Comparison of ENCODE assay signal across 22 cellular contexts in genomic region chr5:69086206-69086605, GRCh38. TPM values are rescaled to one million over a fixed set of nuclear protein-coding genes. Genes with fewer than 3 reads are reported as not detected.
DNase-seq lines count a peak whose midpoint lies in the region; ATAC-seq, FAIRE-seq and TF ChIP-seq lines count a peak whose summit lies in the region.
"Had no signal": no experiment of that assay in that cellular context is flagged by ENCODE, and none has a peak within 500 bp of the region (broad histone marks: within the 10 kb centered on the region; RNA-seq: fewer than 3 reads in every experiment).

No MANE protein-coding gene starts in this region.

- H3K9ac ChIP-seq in astrocyte (ENCODE audit: low read length): no peak overlapping the region
- H3K9ac ChIP-seq: BLaER1 had no signal

- peak; percentile 8 for DNase-seq in activated CD8-positive, alpha-beta memory T cell treated with anti-CD3 and anti-CD28 coated beads, Interleukin-2, amount 10 ng/mL, durations not matched to agents 7 days and 5 days
- DNase-seq in activated CD8-positive, alpha-beta memory T cell treated with anti-CD3 and anti-CD28 coated beads, Interleukin-2, amount 50 U/mL, for 4 hours: no peak
- DNase-seq in heart left ventricle (no peak), right atrium auricular region (ENCODE audit: low spot score) (no peak), astrocyte (ENCODE audit: low read depth) (no peak)
- no peak for DNase-seq in stimulated activated CD4-positive, alpha-beta T cell treated with anti-CD3 and anti-CD28 coated beads, Interleukin-15, amount 100 ng/mL, for 24 hours
- DNase-seq: Caco-2; CD4-positive, CD25-positive, alpha-beta regulatory T cell; CD8-positive, alpha-beta T cell; DMS153; DND-41; GOT3; HFFc6 had no signal

- intact Hi-C loops in heart left ventricle (cut with DNase I): no loop called here

- no peaks in the 10 kb centered on the region for H4K20me1 ChIP-seq in astrocyte (ENCODE audit: insufficient read depth, low read length)
- H4K20me1 ChIP-seq: BLaER1 had no signal

- H3K9me3 ChIP-seq in heart left ventricle (no peaks in the 10 kb centered on the region), right atrium auricular region (no peaks in the 10 kb centered on the region), astrocyte (ENCODE audit: insufficient read depth, low read depth, low read length) (no peaks in the 10 kb centered on the region)
- H3K9me3 ChIP-seq: BLaER1, Caco-2, HAP-1 had no signal

- no peak overlapping the region for H3K4me2 ChIP-seq in astrocyte (ENCODE audit: low read length)
- H3K4me2 ChIP-seq: BLaER1 had no signal

- no peaks in the 10 kb centered on the region for H3K79me2 ChIP-seq in astrocyte (ENCODE audit: insufficient read depth, low read length)

- no peak overlapping the region for H3K4me3 Mint-ChIP-seq in activated CD8-positive, alpha-beta memory T cell treated with anti-CD3 and anti-CD28 coated beads, Interleukin-2, amount 10 ng/mL, durations not matched to agents 7 days and 5 days
- no peak overlapping the region for H3K4me3 Mint-ChIP-seq in astrocyte (ENCODE audit: unreplicated experiment)
- H3K4me3 Mint-ChIP-seq: B cell; CD4-positive, CD25-positive, alpha-beta regulatory T cell; CD8-positive, alpha-beta T cell; HFFc6 had no signal

- H3K27me3 ChIP-seq in heart left ventricle: no peaks in the 10 kb centered on the region
- no peaks in the 10 kb centered on the region for H3K27me3 ChIP-seq in right atrium auricular region
- H3K27me3 ChIP-seq in astrocyte (ENCODE audit: insufficient read depth, low read length): no peaks in the 10 kb centered on the region
- H3K27me3 ChIP-seq: BLaER1 had no signal

- no peak overlapping the region for H3K4me3 ChIP-seq in heart left ventricle
- no peak overlapping the region for H3K4me3 ChIP-seq in right atrium auricular region
- no peak overlapping the region for H3K4me3 ChIP-seq in astrocyte (ENCODE audit: insufficient read depth, low read depth, low read length)
- H3K4me3 ChIP-seq: BLaER1, HAP-1 had no signal

- WGBS in heart left ventricle, 4 donors: 73 to 78% (median 76%) methylated on average over 5 of the region's 5 CpGs

- H3K27ac Mint-ChIP-seq in activated CD8-positive, alpha-beta memory T cell treated with anti-CD3 and anti-CD28 coated beads, Interleukin-2, amount 10 ng/mL, durations not matched to agents 7 days and 5 days: no peak overlapping the region
- peak overlapping the region; percentile 34 for H3K27ac Mint-ChIP-seq in astrocyte (ENCODE audit: unreplicated experiment)
- H3K27ac Mint-ChIP-seq: B cell; CD4-positive, CD25-positive, alpha-beta regulatory T cell; CD8-positive, alpha-beta T cell; HFFc6 had no signal

- peaks cover 0 to 6% (median 0%) of the 10 kb centered on the region in 12 donors for H3K4me1 ChIP-seq in heart left ventricle
- peaks cover 0 to 6% of the 10 kb centered on the region in 2 donors for H3K4me1 ChIP-seq in right atrium auricular region
- no peaks in the 10 kb centered on the region for H3K4me1 ChIP-seq in astrocyte (ENCODE audit: insufficient read depth, low read length)

- peaks cover 3% of the 10 kb centered on the region for H3K36me3 Mint-ChIP-seq in activated CD8-positive, alpha-beta memory T cell treated with anti-CD3 and anti-CD28 coated beads, Interleukin-2, amount 10 ng/mL, durations not matched to agents 7 days and 5 days
- H3K36me3 Mint-ChIP-seq in astrocyte (ENCODE audit: low read depth, unreplicated experiment): no peaks in the 10 kb centered on the region
- H3K36me3 Mint-ChIP-seq: CD4-positive, CD25-positive, alpha-beta regulatory T cell; CD8-positive, alpha-beta T cell had no signal

- FAIRE-seq in astrocyte (lab: Jason Lieb, UNC): no peak
- FAIRE-seq: A204.1, G401.6, GM12892, H54 had no signal

- H3K36me3 ChIP-seq in heart left ventricle (no peaks in the 10 kb centered on the region), right atrium auricular region (no peaks in the 10 kb centered on the region), astrocyte (ENCODE audit: insufficient read depth, low read length) (no peaks in the 10 kb centered on the region)
- H3K36me3 ChIP-seq: BLaER1, HAP-1 had no signal

- H3K9me3 Mint-ChIP-seq in activated CD8-positive, alpha-beta memory T cell treated with anti-CD3 and anti-CD28 coated beads, Interleukin-2, amount 10 ng/mL, durations not matched to agents 7 days and 5 days (ENCODE audit: low read depth): no peaks in the 10 kb centered on the region
- peaks cover 2% of the 10 kb centered on the region for H3K9me3 Mint-ChIP-seq in astrocyte (ENCODE audit: unreplicated experiment)
- H3K9me3 Mint-ChIP-seq: CD4-positive, CD25-positive, alpha-beta regulatory T cell; CD8-positive, alpha-beta T cell; HFFc6 had no signal

- TF ChIP-seq POLR2A in heart left ventricle (IDR thresholded peaks at IDR 0.05): no peak

- H3K27ac ChIP-seq in heart left ventricle (peak overlapping the region in 1 of 12 donors; percentile 4), right atrium auricular region (peak overlapping the region in 1 of 2 donors; percentile 61), astrocyte (ENCODE audit: low read depth, low read length) (no peak overlapping the region)
- H3K27ac ChIP-seq: 22Rv1, BLaER1, C4-2B had no signal

- CTCF ChIA-PET in activated CD8-positive, alpha-beta memory T cell treated with anti-CD3 and anti-CD28 coated beads, Interleukin-2, amount 10 ng/mL, durations not matched to agents 7 days and 5 days (lab: Charles Lee): interaction anchor here (3.5 kb wide), 1 partner anchor 43 kb away, joined by 9 read pairs; no protein-coding TSS in a partner anchor

- no peak for ATAC-seq in activated CD8-positive, alpha-beta memory T cell treated with anti-CD3 and anti-CD28 coated beads, Interleukin-2, amount 10 ng/mL, durations not matched to agents 7 days and 5 days
- peak in 3 of 4 donors; percentile 38 to 51 (median 48) for ATAC-seq in heart left ventricle
- ATAC-seq: CD8-positive, alpha-beta T cell had no signal

- no peak overlapping the region for H2AFZ ChIP-seq in astrocyte (ENCODE audit: low read depth, low read length)

- no peak for TF ChIP-seq CTCF in heart left ventricle (IDR thresholded peaks at IDR 0.05)
- TF ChIP-seq CTCF in right atrium auricular region (IDR thresholded peaks at IDR 0.05): no peak
- TF ChIP-seq CTCF in astrocyte (IDR thresholded peaks at IDR 0.05; ENCODE audit: insufficient read depth, low read depth, low read length): no peak

- peaks cover 23% of the 10 kb centered on the region for H3K4me1 Mint-ChIP-seq in activated CD8-positive, alpha-beta memory T cell treated with anti-CD3 and anti-CD28 coated beads, Interleukin-2, amount 10 ng/mL, durations not matched to agents 7 days and 5 days
- peaks cover 4% of the 10 kb centered on the region for H3K4me1 Mint-ChIP-seq in astrocyte (ENCODE audit: low read depth, unreplicated experiment)

- no peaks in the 10 kb centered on the region for H3K27me3 Mint-ChIP-seq in activated CD8-positive, alpha-beta memory T cell treated with anti-CD3 and anti-CD28 coated beads, Interleukin-2, amount 10 ng/mL, durations not matched to agents 7 days and 5 days
- no peaks in the 10 kb centered on the region for H3K27me3 Mint-ChIP-seq in astrocyte (ENCODE audit: low read depth, unreplicated experiment)
- H3K27me3 Mint-ChIP-seq: B cell had no signal

RNA-seq across cellular contexts. Expression of gene SLC30A5, which starts 7.6 kb away (rescaled TPM):
- 10 to 100 TPM; 31.4 to 49.6 TPM for total RNA-seq in activated CD8-positive, alpha-beta memory T cell treated with anti-CD3 and anti-CD28 coated beads, Interleukin-2, amount 10 ng/mL, durations not matched to agents 7 days and 5 days
- total RNA-seq in heart left ventricle (10 to 100 TPM; 26.9 to 44.3 (median 30.0) TPM), right atrium auricular region (10 to 100 TPM; 39.7 to 56.6 TPM), astrocyte (58.8 and 62.1 TPM in 2 replicates)
- polyA plus RNA-seq in heart left ventricle: 10 to 100 TPM; 21.0 to 23.4 TPM
